In the genomic region with DNA sequence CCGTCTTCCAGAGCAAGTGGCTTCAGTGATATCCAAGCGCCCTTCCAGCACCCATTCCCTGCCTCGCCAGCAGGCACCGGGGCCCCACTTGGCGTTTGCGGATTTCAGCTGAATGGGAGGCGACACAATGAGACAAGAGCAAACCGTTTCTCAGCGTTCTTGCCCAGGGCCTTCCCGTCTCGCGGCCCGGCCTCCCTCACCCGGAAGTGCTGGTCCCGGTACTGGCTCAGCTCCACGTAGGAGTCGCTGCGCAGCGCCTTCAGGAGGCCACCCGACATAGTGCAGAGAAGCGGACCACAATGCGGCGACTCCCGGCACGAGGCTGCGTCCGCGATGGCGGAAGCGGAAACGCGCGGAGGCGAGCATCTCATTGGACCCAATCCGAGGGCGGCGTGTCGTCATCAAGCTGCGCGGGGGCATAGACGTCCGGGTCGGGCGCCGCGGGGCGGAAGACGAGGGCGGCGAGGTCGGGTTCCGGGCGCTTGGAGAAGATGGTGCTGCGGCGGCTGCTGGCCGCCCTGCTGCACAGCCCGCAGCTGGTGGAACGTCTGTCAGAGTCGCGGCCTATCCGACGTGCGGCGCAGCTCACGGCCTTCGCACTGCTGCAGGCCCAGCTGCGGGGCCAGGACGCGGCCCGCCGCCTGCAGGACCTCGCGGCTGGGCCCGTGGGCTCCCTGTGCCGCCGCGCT, we compare ENCODE assay signal across 1 cellular context.
A peak's percentile ranks its signal among the peaks of the same experiment; 100 is the strongest.
TF ChIP-seq lines count a peak whose summit lies in the region.

A gene (minus strand): TSS at position 303 of the 689 bp plus-strand sequence. CDS start 25 bp downstream, at position 278.

TF ChIP-seq in K562, 482 proteins besides CTCF, POLR2A, EP300 and RAD21 (continued from another document and continues in another):
- TF ChIP-seq, protein P1, sequence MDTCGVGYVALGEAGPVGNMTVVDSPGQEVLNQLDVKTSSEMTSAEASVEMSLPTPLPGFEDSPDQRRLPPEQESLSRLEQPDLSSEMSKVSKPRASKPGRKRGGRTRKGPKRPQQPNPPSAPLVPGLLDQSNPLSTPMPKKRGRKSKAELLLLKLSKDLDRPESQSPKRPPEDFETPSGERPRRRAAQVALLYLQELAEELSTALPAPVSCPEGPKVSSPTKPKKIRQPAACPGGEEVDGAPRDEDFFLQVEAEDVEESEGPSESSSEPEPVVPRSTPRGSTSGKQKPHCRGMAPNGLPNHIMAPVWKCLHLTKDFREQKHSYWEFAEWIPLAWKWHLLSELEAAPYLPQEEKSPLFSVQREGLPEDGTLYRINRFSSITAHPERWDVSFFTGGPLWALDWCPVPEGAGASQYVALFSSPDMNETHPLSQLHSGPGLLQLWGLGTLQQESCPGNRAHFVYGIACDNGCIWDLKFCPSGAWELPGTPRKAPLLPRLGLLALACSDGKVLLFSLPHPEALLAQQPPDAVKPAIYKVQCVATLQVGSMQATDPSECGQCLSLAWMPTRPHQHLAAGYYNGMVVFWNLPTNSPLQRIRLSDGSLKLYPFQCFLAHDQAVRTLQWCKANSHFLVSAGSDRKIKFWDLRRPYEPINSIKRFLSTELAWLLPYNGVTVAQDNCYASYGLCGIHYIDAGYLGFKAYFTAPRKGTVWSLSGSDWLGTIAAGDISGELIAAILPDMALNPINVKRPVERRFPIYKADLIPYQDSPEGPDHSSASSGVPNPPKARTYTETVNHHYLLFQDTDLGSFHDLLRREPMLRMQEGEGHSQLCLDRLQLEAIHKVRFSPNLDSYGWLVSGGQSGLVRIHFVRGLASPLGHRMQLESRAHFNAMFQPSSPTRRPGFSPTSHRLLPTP (IDR thresholded peaks at IDR 0.05; ENCODE audit: borderline replicate concordance, extremely low read depth, insufficient read length) = no peak
- TF ChIP-seq ZNF778 (CRISPR knock-in tag; IDR thresholded peaks at IDR 0.05) (no peak), TOE1 (IDR thresholded peaks at IDR 0.05; ENCODE audit: borderline replicate concordance) (peak; percentile 63), TOE1 (CRISPR knock-in tag; IDR thresholded peaks at IDR 0.05; ENCODE audit: borderline replicate concordance, low read depth) (0 out of 2 replicates have a peak, but pooled peaks have one; percentile 31), GABPA (tag; conservative IDR thresholded peaks at IDR 0.05; ENCODE audit: low read depth) (peak; percentile 97), ZNF165 (CRISPR knock-in tag; IDR thresholded peaks at IDR 0.05; ENCODE audit: borderline replicate concordance) (no peak), SMAD2 (IDR thresholded peaks at IDR 0.05; ENCODE audit: low read depth, low read length) (no peak), MTA1 (IDR thresholded peaks at IDR 0.05; ENCODE audit: borderline replicate concordance) (peak; percentile 99), POLR2B (IDR thresholded peaks at IDR 0.05; ENCODE audit: low read depth, partially characterized antibody) (peak; percentile 82), ZNF384 (IDR thresholded peaks at IDR 0.05; ENCODE audit: low read depth, low read length) (0 out of 2 replicates have a peak, but pooled peaks have one; percentile 52), MTF1 (CRISPR knock-in tag; IDR thresholded peaks at IDR 0.05; ENCODE audit: borderline replicate concordance) (no peak), ZNF699 (CRISPR knock-in tag; IDR thresholded peaks at IDR 0.05; ENCODE audit: insufficient replicate concordance) (no peak), NFE2L1 (tag; IDR thresholded peaks at IDR 0.05; ENCODE audit: borderline replicate concordance, low read depth) (no peak), GATA2 (CRISPR knock-in tag; IDR thresholded peaks at IDR 0.05) (no peak), BMI1 (IDR thresholded peaks at IDR 0.05; ENCODE audit: low read length) (no peak), CREBBP (IDR thresholded peaks at IDR 0.05; ENCODE audit: low read depth, low read length) (no peak), FUS (optimal IDR thresholded peaks at IDR 0.05; ENCODE audit: low read depth, low read length) (peak; percentile 36), ZNF436 (CRISPR knock-in tag; IDR thresholded peaks at IDR 0.05) (no peak), ZEB2 (IDR thresholded peaks at IDR 0.05) (peak; percentile 63; the same call in 1 of the 2 replicates), CEBPG (CRISPR knock-in tag; IDR thresholded peaks at IDR 0.05) (0 out of 2 replicates have a peak, but pooled peaks have one; percentile 54), CEBPG (tag; conservative IDR thresholded peaks at IDR 0.05 in 1 of 2, IDR thresholded peaks at IDR 0.05 in 1 of 2) (no peak), RBM39 (optimal IDR thresholded peaks at IDR 0.05; ENCODE audit: low read depth, low read length) (no peak), ZFPM2 (CRISPR knock-in tag; IDR thresholded peaks at IDR 0.05) (no peak)
- TF ChIP-seq, protein P2, sequence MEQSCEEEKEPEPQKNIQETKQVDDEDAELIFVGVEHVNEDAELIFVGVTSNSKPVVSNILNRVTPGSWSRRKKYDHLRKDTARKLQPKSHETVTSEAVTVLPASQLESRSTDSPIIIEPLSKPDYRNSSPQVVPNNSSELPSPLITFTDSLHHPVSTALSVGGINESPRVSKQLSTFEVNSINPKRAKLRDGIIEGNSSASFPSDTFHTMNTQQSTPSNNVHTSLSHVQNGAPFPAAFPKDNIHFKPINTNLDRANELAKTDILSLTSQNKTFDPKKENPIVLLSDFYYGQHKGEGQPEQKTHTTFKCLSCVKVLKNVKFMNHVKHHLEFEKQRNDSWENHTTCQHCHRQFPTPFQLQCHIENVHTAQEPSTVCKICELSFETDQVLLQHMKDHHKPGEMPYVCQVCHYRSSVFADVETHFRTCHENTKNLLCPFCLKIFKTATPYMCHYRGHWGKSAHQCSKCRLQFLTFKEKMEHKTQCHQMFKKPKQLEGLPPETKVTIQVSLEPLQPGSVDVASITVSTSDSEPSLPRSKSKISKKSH (CRISPR knock-in tag; IDR thresholded peaks at IDR 0.05) = no peak
- TF ChIP-seq, protein P3, sequence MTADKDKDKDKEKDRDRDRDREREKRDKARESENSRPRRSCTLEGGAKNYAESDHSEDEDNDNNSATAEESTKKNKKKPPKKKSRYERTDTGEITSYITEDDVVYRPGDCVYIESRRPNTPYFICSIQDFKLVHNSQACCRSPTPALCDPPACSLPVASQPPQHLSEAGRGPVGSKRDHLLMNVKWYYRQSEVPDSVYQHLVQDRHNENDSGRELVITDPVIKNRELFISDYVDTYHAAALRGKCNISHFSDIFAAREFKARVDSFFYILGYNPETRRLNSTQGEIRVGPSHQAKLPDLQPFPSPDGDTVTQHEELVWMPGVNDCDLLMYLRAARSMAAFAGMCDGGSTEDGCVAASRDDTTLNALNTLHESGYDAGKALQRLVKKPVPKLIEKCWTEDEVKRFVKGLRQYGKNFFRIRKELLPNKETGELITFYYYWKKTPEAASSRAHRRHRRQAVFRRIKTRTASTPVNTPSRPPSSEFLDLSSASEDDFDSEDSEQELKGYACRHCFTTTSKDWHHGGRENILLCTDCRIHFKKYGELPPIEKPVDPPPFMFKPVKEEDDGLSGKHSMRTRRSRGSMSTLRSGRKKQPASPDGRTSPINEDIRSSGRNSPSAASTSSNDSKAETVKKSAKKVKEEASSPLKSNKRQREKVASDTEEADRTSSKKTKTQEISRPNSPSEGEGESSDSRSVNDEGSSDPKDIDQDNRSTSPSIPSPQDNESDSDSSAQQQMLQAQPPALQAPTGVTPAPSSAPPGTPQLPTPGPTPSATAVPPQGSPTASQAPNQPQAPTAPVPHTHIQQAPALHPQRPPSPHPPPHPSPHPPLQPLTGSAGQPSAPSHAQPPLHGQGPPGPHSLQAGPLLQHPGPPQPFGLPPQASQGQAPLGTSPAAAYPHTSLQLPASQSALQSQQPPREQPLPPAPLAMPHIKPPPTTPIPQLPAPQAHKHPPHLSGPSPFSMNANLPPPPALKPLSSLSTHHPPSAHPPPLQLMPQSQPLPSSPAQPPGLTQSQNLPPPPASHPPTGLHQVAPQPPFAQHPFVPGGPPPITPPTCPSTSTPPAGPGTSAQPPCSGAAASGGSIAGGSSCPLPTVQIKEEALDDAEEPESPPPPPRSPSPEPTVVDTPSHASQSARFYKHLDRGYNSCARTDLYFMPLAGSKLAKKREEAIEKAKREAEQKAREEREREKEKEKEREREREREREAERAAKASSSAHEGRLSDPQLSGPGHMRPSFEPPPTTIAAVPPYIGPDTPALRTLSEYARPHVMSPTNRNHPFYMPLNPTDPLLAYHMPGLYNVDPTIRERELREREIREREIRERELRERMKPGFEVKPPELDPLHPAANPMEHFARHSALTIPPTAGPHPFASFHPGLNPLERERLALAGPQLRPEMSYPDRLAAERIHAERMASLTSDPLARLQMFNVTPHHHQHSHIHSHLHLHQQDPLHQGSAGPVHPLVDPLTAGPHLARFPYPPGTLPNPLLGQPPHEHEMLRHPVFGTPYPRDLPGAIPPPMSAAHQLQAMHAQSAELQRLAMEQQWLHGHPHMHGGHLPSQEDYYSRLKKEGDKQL (CRISPR knock-in tag; IDR thresholded peaks at IDR 0.05; ENCODE audit: borderline replicate concordance) = no peak
- TF ChIP-seq, protein P4, sequence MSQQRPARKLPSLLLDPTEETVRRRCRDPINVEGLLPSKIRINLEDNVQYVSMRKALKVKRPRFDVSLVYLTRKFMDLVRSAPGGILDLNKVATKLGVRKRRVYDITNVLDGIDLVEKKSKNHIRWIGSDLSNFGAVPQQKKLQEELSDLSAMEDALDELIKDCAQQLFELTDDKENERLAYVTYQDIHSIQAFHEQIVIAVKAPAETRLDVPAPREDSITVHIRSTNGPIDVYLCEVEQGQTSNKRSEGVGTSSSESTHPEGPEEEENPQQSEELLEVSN (IDR thresholded peaks at IDR 0.05; ENCODE audit: borderline replicate concordance in 1 of 2, extremely low read depth in 1 of 2, insufficient read depth in 1 of 2, insufficient read length in 1 of 2, low read depth in 1 of 2, low read length in 1 of 2, poor library complexity in 1 of 2, severe bottlenecking in 1 of 2) = peak; percentile 88 to 90
- TF ChIP-seq, protein P5, sequence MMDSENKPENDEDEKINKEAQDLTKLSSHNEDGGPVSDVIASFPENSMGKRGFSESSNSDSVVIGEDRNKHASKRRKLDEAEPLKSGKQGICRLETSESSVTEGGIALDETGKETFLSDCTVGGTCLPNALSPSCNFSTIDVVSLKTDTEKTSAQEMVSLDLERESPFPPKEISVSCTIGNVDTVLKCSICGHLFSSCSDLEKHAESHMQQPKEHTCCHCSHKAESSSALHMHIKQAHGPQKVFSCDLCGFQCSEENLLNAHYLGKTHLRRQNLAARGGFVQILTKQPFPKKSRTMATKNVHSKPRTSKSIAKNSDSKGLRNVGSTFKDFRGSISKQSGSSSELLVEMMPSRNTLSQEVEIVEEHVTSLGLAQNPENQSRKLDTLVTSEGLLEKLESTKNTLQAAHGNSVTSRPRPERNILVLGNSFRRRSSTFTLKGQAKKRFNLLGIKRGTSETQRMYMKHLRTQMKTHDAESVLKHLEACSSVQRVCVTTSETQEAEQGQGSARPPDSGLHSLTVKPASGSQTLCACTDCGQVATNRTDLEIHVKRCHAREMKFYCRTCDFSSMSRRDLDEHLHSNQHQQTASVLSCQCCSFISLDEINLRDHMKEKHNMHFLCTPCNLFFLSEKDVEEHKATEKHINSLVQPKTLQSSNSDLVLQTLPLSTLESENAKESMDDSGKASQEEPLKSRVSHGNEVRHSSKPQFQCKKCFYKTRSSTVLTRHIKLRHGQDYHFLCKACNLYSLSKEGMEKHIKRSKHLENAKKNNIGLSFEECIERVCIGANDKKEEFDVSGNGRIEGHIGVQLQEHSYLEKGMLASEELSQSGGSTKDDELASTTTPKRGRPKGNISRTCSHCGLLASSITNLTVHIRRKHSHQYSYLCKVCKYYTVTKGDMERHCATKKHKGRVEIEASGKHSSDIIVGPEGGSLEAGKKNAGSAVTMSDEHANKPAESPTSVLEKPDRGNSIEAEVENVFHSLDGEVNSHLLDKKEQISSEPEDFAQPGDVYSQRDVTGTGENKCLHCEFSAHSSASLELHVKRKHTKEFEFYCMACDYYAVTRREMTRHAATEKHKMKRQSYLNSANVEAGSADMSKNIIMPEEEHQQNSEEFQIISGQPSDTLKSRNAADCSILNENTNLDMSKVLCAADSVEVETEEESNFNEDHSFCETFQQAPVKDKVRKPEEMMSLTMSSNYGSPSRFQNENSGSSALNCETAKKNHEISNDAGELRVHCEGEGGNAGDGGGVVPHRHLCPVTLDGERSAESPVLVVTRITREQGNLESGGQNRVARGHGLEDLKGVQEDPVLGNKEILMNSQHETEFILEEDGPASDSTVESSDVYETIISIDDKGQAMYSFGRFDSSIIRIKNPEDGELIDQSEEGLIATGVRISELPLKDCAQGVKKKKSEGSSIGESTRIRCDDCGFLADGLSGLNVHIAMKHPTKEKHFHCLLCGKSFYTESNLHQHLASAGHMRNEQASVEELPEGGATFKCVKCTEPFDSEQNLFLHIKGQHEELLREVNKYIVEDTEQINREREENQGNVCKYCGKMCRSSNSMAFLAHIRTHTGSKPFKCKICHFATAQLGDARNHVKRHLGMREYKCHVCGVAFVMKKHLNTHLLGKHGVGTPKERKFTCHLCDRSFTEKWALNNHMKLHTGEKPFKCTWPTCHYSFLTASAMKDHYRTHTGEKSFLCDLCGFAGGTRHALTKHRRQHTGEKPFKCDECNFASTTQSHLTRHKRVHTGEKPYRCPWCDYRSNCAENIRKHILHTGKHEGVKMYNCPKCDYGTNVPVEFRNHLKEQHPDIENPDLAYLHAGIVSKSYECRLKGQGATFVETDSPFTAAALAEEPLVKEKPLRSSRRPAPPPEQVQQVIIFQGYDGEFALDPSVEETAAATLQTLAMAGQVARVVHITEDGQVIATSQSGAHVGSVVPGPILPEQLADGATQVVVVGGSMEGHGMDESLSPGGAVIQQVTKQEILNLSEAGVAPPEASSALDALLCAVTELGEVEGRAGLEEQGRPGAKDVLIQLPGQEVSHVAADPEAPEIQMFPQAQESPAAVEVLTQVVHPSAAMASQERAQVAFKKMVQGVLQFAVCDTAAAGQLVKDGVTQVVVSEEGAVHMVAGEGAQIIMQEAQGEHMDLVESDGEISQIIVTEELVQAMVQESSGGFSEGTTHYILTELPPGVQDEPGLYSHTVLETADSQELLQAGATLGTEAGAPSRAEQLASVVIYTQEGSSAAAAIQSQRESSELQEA (IDR thresholded peaks at IDR 0.05; ENCODE audit: low read depth) = no peak
- TF ChIP-seq, protein P6, sequence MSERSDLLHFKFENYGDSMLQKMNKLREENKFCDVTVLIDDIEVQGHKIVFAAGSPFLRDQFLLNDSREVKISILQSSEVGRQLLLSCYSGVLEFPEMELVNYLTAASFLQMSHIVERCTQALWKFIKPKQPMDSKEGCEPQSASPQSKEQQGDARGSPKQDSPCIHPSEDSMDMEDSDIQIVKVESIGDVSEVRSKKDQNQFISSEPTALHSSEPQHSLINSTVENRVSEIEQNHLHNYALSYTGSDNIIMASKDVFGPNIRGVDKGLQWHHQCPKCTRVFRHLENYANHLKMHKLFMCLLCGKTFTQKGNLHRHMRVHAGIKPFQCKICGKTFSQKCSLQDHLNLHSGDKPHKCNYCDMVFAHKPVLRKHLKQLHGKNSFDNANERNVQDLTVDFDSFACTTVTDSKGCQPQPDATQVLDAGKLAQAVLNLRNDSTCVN (CRISPR knock-in tag; IDR thresholded peaks at IDR 0.05) = no peak
- TF ChIP-seq, protein P7, sequence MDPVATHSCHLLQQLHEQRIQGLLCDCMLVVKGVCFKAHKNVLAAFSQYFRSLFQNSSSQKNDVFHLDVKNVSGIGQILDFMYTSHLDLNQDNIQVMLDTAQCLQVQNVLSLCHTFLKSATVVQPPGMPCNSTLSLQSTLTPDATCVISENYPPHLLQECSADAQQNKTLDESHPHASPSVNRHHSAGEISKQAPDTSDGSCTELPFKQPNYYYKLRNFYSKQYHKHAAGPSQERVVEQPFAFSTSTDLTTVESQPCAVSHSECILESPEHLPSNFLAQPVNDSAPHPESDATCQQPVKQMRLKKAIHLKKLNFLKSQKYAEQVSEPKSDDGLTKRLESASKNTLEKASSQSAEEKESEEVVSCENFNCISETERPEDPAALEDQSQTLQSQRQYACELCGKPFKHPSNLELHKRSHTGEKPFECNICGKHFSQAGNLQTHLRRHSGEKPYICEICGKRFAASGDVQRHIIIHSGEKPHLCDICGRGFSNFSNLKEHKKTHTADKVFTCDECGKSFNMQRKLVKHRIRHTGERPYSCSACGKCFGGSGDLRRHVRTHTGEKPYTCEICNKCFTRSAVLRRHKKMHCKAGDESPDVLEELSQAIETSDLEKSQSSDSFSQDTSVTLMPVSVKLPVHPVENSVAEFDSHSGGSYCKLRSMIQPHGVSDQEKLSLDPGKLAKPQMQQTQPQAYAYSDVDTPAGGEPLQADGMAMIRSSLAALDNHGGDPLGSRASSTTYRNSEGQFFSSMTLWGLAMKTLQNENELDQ (CRISPR knock-in tag; IDR thresholded peaks at IDR 0.05; ENCODE audit: borderline replicate concordance) = no peak
